9 cellular contexts compared by ENCODE assay signal in the genomic region with DNA sequence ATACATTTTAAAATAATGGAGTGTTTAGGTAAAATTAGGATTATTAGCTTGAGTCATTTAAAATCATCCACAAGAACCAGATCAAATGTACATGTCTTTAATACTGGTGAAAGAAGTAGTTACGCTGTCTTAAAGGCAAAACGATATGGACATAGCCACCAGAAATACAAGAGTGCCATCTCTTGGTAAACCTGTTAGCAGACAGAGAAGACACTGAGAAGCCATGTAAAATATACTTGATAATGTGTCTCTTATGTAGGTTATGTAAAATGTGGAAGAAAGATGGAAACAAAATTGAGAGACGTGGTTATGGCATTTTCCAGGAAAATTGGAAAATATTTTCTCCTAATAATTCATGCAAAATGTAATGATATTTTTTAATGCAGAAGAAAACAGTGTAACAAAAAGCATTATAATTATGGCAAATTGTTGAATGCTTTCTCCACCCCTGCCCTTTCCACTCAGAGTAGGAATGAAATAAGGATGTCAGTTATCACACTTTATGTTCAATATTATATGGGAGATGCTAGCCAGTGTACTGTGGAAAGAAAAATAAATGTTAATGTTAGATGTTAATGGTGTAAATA. TPM values are rescaled to one million over a fixed set of nuclear protein-coding genes. Genes with fewer than 3 reads are reported as not detected.
DNase-seq lines count a peak whose midpoint lies in the region; ATAC-seq and TF ChIP-seq lines count a peak whose summit lies in the region.
"Had no signal": no experiment of that assay in that cellular context is flagged by ENCODE, and none has a peak within 500 bp of the region (broad histone marks: within the 10 kb centered on the region; RNA-seq: fewer than 3 reads in every experiment).

No MANE protein-coding gene starts in this region.

- H3K36me3 ChIP-seq in transverse colon: no peaks in the 10 kb centered on the region
- no peaks in the 10 kb centered on the region for H3K36me3 ChIP-seq in HAP-1 (replicated peaks)
- no peaks in the 10 kb centered on the region for H3K36me3 ChIP-seq in gastroesophageal sphincter

- no peak overlapping the region for H3K4me3 ChIP-seq in transverse colon
- no peak overlapping the region for H3K4me3 ChIP-seq in HAP-1
- no peak overlapping the region for H3K4me3 ChIP-seq in gastroesophageal sphincter
- H3K4me3 ChIP-seq: skin epidermis had no signal

- H3K9me3 ChIP-seq in transverse colon (no peaks in the 10 kb centered on the region), HAP-1 (no peaks in the 10 kb centered on the region), gastroesophageal sphincter (no peaks in the 10 kb centered on the region)

- peak; percentile 28 for ATAC-seq in foreskin keratinocyte
- no peak for ATAC-seq in gastroesophageal sphincter

- intact Hi-C loops in transverse colon (cut with DNase I; ENCODE audit: low total_unique reads): no loop called here

- in situ Hi-C loops in transverse colon (cut with MboI; ENCODE audit: low pct_ligation_motif_present in 1 of 4, low pct_unique_long_range_greater_than_20kb in 1 of 4, low sequenced_read_pairs in 3 of 4) (no loop called here), HAP-1 (cut with MboI; ENCODE audit: low sequenced_read_pairs) (no loop called here)

- no peak for TF ChIP-seq POLR2A in transverse colon (IDR thresholded peaks at IDR 0.05)
- TF ChIP-seq POLR2A in gastroesophageal sphincter (IDR thresholded peaks at IDR 0.05): no peak

- DNase-seq in EH (ENCODE audit: low read depth): peak; percentile 49
- peak; percentile 17 for DNase-seq in SK-N-DZ (ENCODE audit: low spot score)
- no peak for DNase-seq in foreskin keratinocyte
- DNase-seq in transverse colon: no peak
- no peak for DNase-seq in HAP-1 (ENCODE audit: low spot score in 2 of 2)
- no peak for DNase-seq in activated T-cell treated with anti-CD3 and anti-CD28 coated beads, Interleukin-2, amount 50 U/mL, for 1 hour

- no peaks in the 10 kb centered on the region for H3K4me1 ChIP-seq in foreskin keratinocyte
- no peaks in the 10 kb centered on the region for H3K4me1 ChIP-seq in transverse colon
- no peaks in the 10 kb centered on the region for H3K4me1 ChIP-seq in HAP-1
- no peaks in the 10 kb centered on the region for H3K4me1 ChIP-seq in gastroesophageal sphincter

- TF ChIP-seq CTCF in LNCAP (IDR thresholded peaks at IDR 0.05) (peak; percentile 82), foreskin keratinocyte (conservative IDR thresholded peaks at IDR 0.05) (peak; percentile 76), transverse colon (IDR thresholded peaks at IDR 0.05) (peak in 4 of 5 experiments; percentile 13 to 28 (median 26)), gastroesophageal sphincter (IDR thresholded peaks at IDR 0.05) (peak in 1 of 4 experiments; percentile 16)

- TF ChIP-seq EP300 in transverse colon (IDR thresholded peaks at IDR 0.05; ENCODE audit: low read depth): no peak
- TF ChIP-seq EP300 in gastroesophageal sphincter (IDR thresholded peaks at IDR 0.05): no peak

- H3K27me3 ChIP-seq in foreskin keratinocyte: no peaks in the 10 kb centered on the region
- no peaks in the 10 kb centered on the region for H3K27me3 ChIP-seq in transverse colon
- H3K27me3 ChIP-seq in HAP-1 (ENCODE audit: low read depth): no peaks in the 10 kb centered on the region
- H3K27me3 ChIP-seq in gastroesophageal sphincter: no peaks in the 10 kb centered on the region

- 41 to 43% methylated on average over 3 of the region's 3 CpGs for WGBS in transverse colon (ENCODE audit: low coverage in 1 of 2), 2 donors
- 29 to 36% methylated on average over 3 of the region's 3 CpGs for WGBS in gastroesophageal sphincter (ENCODE audit: low coverage in 1 of 2), 2 donors

- H3K27ac ChIP-seq in foreskin keratinocyte (no peak overlapping the region), transverse colon (no peak overlapping the region), gastroesophageal sphincter (no peak overlapping the region)
- H3K27ac ChIP-seq: skin epidermis had no signal

RNA-seq across cellular contexts. Expression of a gene that starts 12.2 kb away (rescaled TPM):
- polyA plus RNA-seq in SK-N-DZ (2014; cell fraction: cytosol; rRNA removed): not detected in 2 replicates
- not detected in 2 replicates for polyA plus RNA-seq in SK-N-DZ (2014; cell fraction: nucleus; rRNA removed)
- not detected in 2 replicates for total RNA-seq in foreskin keratinocyte
- polyA plus RNA-seq in foreskin keratinocyte: not detected in 2 replicates
- total RNA-seq in transverse colon: not detected
- not detected for total RNA-seq in gastroesophageal sphincter

RNA-seq across cellular contexts. Expression of a gene that starts 19.9 kb away (rescaled TPM):
- polyA plus RNA-seq in SK-N-DZ (2014; cell fraction: cytosol; rRNA removed): 0.02 TPM in 1 of 2 replicates, not detected in the other
- 0.05 TPM in 1 of 2 replicates, not detected in the other for polyA plus RNA-seq in SK-N-DZ (2014; cell fraction: nucleus; rRNA removed)
- total RNA-seq in foreskin keratinocyte (6.6 and 8.6 TPM in 2 replicates), transverse colon (10 to 100 TPM in 2 of 4 donors, 1 to 10 TPM in 2; 9.4 to 14.4 (median 9.9) TPM), gastroesophageal sphincter (10 to 100 TPM in 1 of 4 donors, 1 to 10 TPM in 3; 6.1 to 10.4 (median 8.2) TPM)
- polyA plus RNA-seq in foreskin keratinocyte: 2.9 and 3.0 TPM in 2 replicates

Comparison
In these comparisons a context has a peak if more than half of its experiments do, and no peak if none do; other contexts are left out.
1. DNase-seq: peak in EH (single experiment) and SK-N-DZ (single experiment); none in foreskin keratinocyte (0 of 2), transverse colon (single experiment), HAP-1 (0 of 2) and activated T-cell treated with anti-CD3 and anti-CD28 coated beads, Interleukin-2, amount 50 U/mL, for 1 hour (single experiment).